19 cellular contexts compared by ENCODE assay signal in genomic region chr10:122329416-122329815, GRCh38. TPM values are rescaled to one million over a fixed set of nuclear protein-coding genes. Genes with fewer than 3 reads are reported as not detected.
DNase-seq lines count a peak whose midpoint lies in the region; ATAC-seq and TF ChIP-seq lines count a peak whose summit lies in the region.
"Had no signal": no experiment of that assay in that cellular context is flagged by ENCODE, and none has a peak within 500 bp of the region (broad histone marks: within the 10 kb centered on the region; RNA-seq: fewer than 3 reads in every experiment).

No MANE protein-coding gene starts in this region.

- H2BK15ac ChIP-seq in mesenchymal stem cell (ENCODE audit: low read depth, poor library complexity, severe bottlenecking) = no peak overlapping the region

- H3K4ac ChIP-seq in mesenchymal stem cell (ENCODE audit: low read depth in 1 of 2, low read length in 2 of 2) = no peak overlapping the region

- H2BK12ac ChIP-seq in mesenchymal stem cell (ENCODE audit: low read length in 2 of 2) = no peak overlapping the region

- H3K14ac ChIP-seq in mesenchymal stem cell (ENCODE audit: low read length in 2 of 2) = no peak overlapping the region

- 85 to 90% (median 88%) methylated on average over 13 of the region's 13 CpGs for WGBS in heart left ventricle, 4 donors
- 79% methylated on average over 13 of the region's 13 CpGs for WGBS in mesenchymal stem cell

- no peaks in the 10 kb centered on the region for H3K27me3 ChIP-seq in right atrium auricular region
- H3K27me3 ChIP-seq in heart left ventricle = no peaks in the 10 kb centered on the region
- H3K27me3 ChIP-seq in mesenchymal stem cell (ENCODE audit: control insufficient read depth in 1 of 2, insufficient read depth in 1 of 2, low read length in 2 of 2) = no peaks in the 10 kb centered on the region
- H3K27me3 ChIP-seq: BLaER1 had no signal

- DNase-seq in right atrium auricular region (ENCODE audit: low spot score) (peak; percentile 44), heart left ventricle (no peak), coronary artery (ENCODE audit: low spot score) (peak; percentile 40), mesenchymal stem cell (no peak)
- no peak for DNase-seq in activated effector memory CD4-positive, alpha-beta T cell treated with Interleukin-2 at 50 U/mL for 16 hours
- DNase-seq: AML-193; Caco-2; CD8-positive, alpha-beta memory T cell; DMS53; GF-D8; GM23248; H9 had no signal

- H3K27ac ChIP-seq in right atrium auricular region (no peak overlapping the region), heart left ventricle (no peak overlapping the region), coronary artery (no peak overlapping the region), mesenchymal stem cell (ENCODE audit: low read length, poor library complexity, severe bottlenecking) (no peak overlapping the region)
- H3K27ac ChIP-seq: 22Rv1, BLaER1, GM23248 had no signal

- no peak overlapping the region for H3K18ac ChIP-seq in mesenchymal stem cell (ENCODE audit: low read depth in 1 of 2, low read length in 2 of 2)

- no peak overlapping the region for H2AFZ ChIP-seq in mesenchymal stem cell (ENCODE audit: low read depth, low read length)
- H2AFZ ChIP-seq: GM23248 had no signal

- intact Hi-C loops in heart left ventricle (cut with DNase I) = no loop called here

- no peak overlapping the region for H3K23ac ChIP-seq in mesenchymal stem cell (ENCODE audit: low read length in 2 of 2)

- no peak overlapping the region for H2BK120ac ChIP-seq in mesenchymal stem cell (ENCODE audit: low read depth, low read length)

- TF ChIP-seq CTCF in right atrium auricular region (IDR thresholded peaks at IDR 0.05) (no peak), heart left ventricle (IDR thresholded peaks at IDR 0.05) (no peak), coronary artery (IDR thresholded peaks at IDR 0.05) (no peak)

- H3K9ac ChIP-seq in mesenchymal stem cell (ENCODE audit: low read length) = no peak overlapping the region
- H3K9ac ChIP-seq: BLaER1, GM23248 had no signal

- no peak for TF ChIP-seq POLR2A in heart left ventricle (IDR thresholded peaks at IDR 0.05)

- no peak overlapping the region for H4K8ac ChIP-seq in mesenchymal stem cell (ENCODE audit: low read length)

- peak overlapping the region; percentile 24 for H2AK5ac ChIP-seq in mesenchymal stem cell (ENCODE audit: low read length, severe bottlenecking)

- H2BK5ac ChIP-seq in mesenchymal stem cell (ENCODE audit: low read depth, low read length, poor library complexity, severe bottlenecking) = no peak overlapping the region

- ATAC-seq in heart left ventricle (no peak), HG03135 (IDR thresholded peaks at IDR 0.05; ENCODE audit: unreplicated experiment) (no peak), GM21737 (IDR thresholded peaks at IDR 0.05; ENCODE audit: unreplicated experiment) (no peak), GM18511 (IDR thresholded peaks at IDR 0.05; ENCODE audit: unreplicated experiment) (no peak)

- no peak overlapping the region for H3K4me3 ChIP-seq in right atrium auricular region
- no peak overlapping the region for H3K4me3 ChIP-seq in heart left ventricle
- H3K4me3 ChIP-seq in coronary artery = no peak overlapping the region
- no peak overlapping the region for H3K4me3 ChIP-seq in mesenchymal stem cell (ENCODE audit: insufficient read depth in 1 of 2, low read depth in 1 of 2, low read length in 2 of 2)
- H3K4me3 ChIP-seq: BLaER1, GM23248 had no signal

- H3K79me1 ChIP-seq in mesenchymal stem cell (replicated peaks; ENCODE audit: low read length, poor library complexity, severe bottlenecking) = no peaks in the 10 kb centered on the region

- no peaks in the 10 kb centered on the region for H3K9me3 ChIP-seq in right atrium auricular region
- no peaks in the 10 kb centered on the region for H3K9me3 ChIP-seq in heart left ventricle
- no peaks in the 10 kb centered on the region for H3K9me3 ChIP-seq in mesenchymal stem cell (ENCODE audit: control insufficient read depth, low read length)
- H3K9me3 ChIP-seq: BLaER1, Caco-2 had no signal

- no peak overlapping the region for H4K91ac ChIP-seq in mesenchymal stem cell (ENCODE audit: low read length)

- no peak overlapping the region for H3K4me2 ChIP-seq in mesenchymal stem cell (ENCODE audit: low read length, poor library complexity, severe bottlenecking)
- H3K4me2 ChIP-seq: BLaER1 had no signal

- H3K36me3 ChIP-seq in right atrium auricular region = no peaks in the 10 kb centered on the region
- H3K36me3 ChIP-seq in heart left ventricle = no peaks in the 10 kb centered on the region
- H3K36me3 ChIP-seq in mesenchymal stem cell (ENCODE audit: control insufficient read depth in 1 of 2, insufficient read depth in 2 of 2, low read depth in 1 of 2, low read length in 2 of 2) = no peaks in the 10 kb centered on the region
- H3K36me3 ChIP-seq: BLaER1 had no signal

- no peaks in the 10 kb centered on the region for H3K4me1 ChIP-seq in right atrium auricular region
- no peaks in the 10 kb centered on the region for H3K4me1 ChIP-seq in heart left ventricle
- H3K4me1 ChIP-seq in mesenchymal stem cell (ENCODE audit: control insufficient read depth, insufficient read depth, low read depth, low read length) = peaks cover 8% of the 10 kb centered on the region
- H3K4me1 ChIP-seq: BLaER1 had no signal

RNA-seq across cellular contexts. Expression of gene PLEKHA1, which starts 45.1 kb away (rescaled TPM):
- 10 to 100 TPM; 28.9 to 31.6 TPM for total RNA-seq in right atrium auricular region
- 10 to 100 TPM; 32.3 to 70.6 (median 44.7) TPM for total RNA-seq in heart left ventricle
- 10 to 100 TPM; 14.1 to 38.5 TPM for polyA plus RNA-seq in heart left ventricle
- polyA plus RNA-seq in mesenchymal stem cell (2013, experiment 1 of 2) = 14.3 TPM
- polyA plus RNA-seq in mesenchymal stem cell (2013, experiment 2 of 2) = 15.1 TPM

RNA-seq across cellular contexts. Expression of gene BTBD16, which starts 58.3 kb away (rescaled TPM):
- total RNA-seq in right atrium auricular region (not detected), heart left ventricle (under 1 TPM in 2 of 9 donors, not detected in 7; 0.23 to 0.25 TPM)
- not detected for polyA plus RNA-seq in heart left ventricle
- polyA plus RNA-seq in mesenchymal stem cell (2013, experiment 1 of 2) = not detected
- not detected for polyA plus RNA-seq in mesenchymal stem cell (2013, experiment 2 of 2)
- total RNA-seq: A673; Caco-2; CD8-positive, alpha-beta memory T cell; GM23248; H9 had no signal
- polyA plus RNA-seq: CD8-positive, alpha-beta memory T cell; GM23248; IgD-negative memory B cell had no signal

Comparison
In these comparisons a context has a peak if more than half of its experiments do, and no peak if none do; other contexts are left out.
1. DNase-seq: peak in right atrium auricular region (single experiment) and coronary artery (single experiment); none in heart left ventricle (0 of 5), mesenchymal stem cell (single experiment) and activated effector memory CD4-positive, alpha-beta T cell treated with Interleukin-2 at 50 U/mL for 16 hours (single experiment).